Comparison of ENCODE assay signal across 21 cellular contexts in genomic region chr7:29077854-29078253, GRCh38.
"Had no signal": no experiment of that assay in that cellular context is flagged by ENCODE, and none has a peak within 500 bp of the region (broad histone marks: within the 10 kb centered on the region; RNA-seq: fewer than 3 reads in every experiment).

No MANE protein-coding gene starts in this region.

- H3K4me3 ChIP-seq: ascending aorta, cardiac muscle cell, SJCRH30 had no signal

- H3K27ac ChIP-seq: ascending aorta, brain microvascular endothelial cell, cardiac muscle cell, RWPE1, SJCRH30 had no signal

- H3K36me3 ChIP-seq: ascending aorta, brain microvascular endothelial cell, cardiac muscle cell, SJCRH30 had no signal

- H3K4me1 ChIP-seq: ascending aorta, SJCRH30 had no signal

- H3K27ac Mint-ChIP-seq: activated CD8-positive, alpha-beta T cell treated with anti-CD3 and anti-CD28 coated beads for 36 hours; activated naive CD4-positive, alpha-beta T cell treated with anti-CD3 and anti-CD28 coated beads, Interleukin-2, amount 50 U/mL, for 24 hours; activated T-cell treated with anti-CD3 and anti-CD28 coated beads, Interleukin-2, amount 50 U/mL, for 72 hours; activated T-helper 2 cell treated with anti-CD3 and anti-CD28 coated beads, Interferon-gamma antibody, Interleukin-2, Interleukin-4, amounts not matched to agents 10 μg/mL and 5 μg/mL and 100 μg/mL, durations not matched to agents 14 hours and 24 hours and 36 hours; T-helper 1 cell treated with Interleukin-12 subunit alpha and Interleukin-12 subunit beta and Interleukin-4 antibody, amounts not matched to agents 30 μg/mL and 1 μg/mL, for 36 hours had no signal

- H3K4me1 Mint-ChIP-seq: activated naive CD4-positive, alpha-beta T cell treated with anti-CD3 and anti-CD28 coated beads, Interleukin-2, amount 50 U/mL, for 24 hours had no signal

- H3K9me3 ChIP-seq: ascending aorta, SJCRH30 had no signal

- H3K36me3 Mint-ChIP-seq: activated naive CD4-positive, alpha-beta T cell treated with anti-CD3 and anti-CD28 coated beads, Interleukin-2, amount 50 U/mL, for 24 hours had no signal

- H3K27me3 Mint-ChIP-seq: activated naive CD4-positive, alpha-beta T cell treated with anti-CD3 and anti-CD28 coated beads, Interleukin-2, amount 50 U/mL, for 24 hours had no signal

- H3K9me3 Mint-ChIP-seq: activated CD8-positive, alpha-beta T cell treated with anti-CD3 and anti-CD28 coated beads for 36 hours; activated naive CD4-positive, alpha-beta T cell treated with anti-CD3 and anti-CD28 coated beads, Interleukin-2, amount 50 U/mL, for 24 hours; activated T-helper 2 cell treated with anti-CD3 and anti-CD28 coated beads, Interferon-gamma antibody, Interleukin-2, Interleukin-4, amounts not matched to agents 10 μg/mL and 5 μg/mL and 100 μg/mL, durations not matched to agents 14 hours and 24 hours and 36 hours; T-helper 1 cell treated with Interleukin-12 subunit alpha and Interleukin-12 subunit beta and Interleukin-4 antibody, amounts not matched to agents 30 μg/mL and 1 μg/mL, for 36 hours had no signal

- H3K4me3 Mint-ChIP-seq: activated CD8-positive, alpha-beta T cell treated with anti-CD3 and anti-CD28 coated beads for 36 hours; activated naive CD4-positive, alpha-beta T cell treated with anti-CD3 and anti-CD28 coated beads, Interleukin-2, amount 50 U/mL, for 24 hours; activated T-cell treated with anti-CD3 and anti-CD28 coated beads, Interleukin-2, amount 50 U/mL, for 72 hours; T-helper 1 cell treated with Interleukin-12 subunit alpha and Interleukin-12 subunit beta and Interleukin-4 antibody, amounts not matched to agents 30 μg/mL and 1 μg/mL, for 36 hours had no signal

- H3K27me3 ChIP-seq: ascending aorta, brain microvascular endothelial cell, cardiac muscle cell, SJCRH30 had no signal

- ATAC-seq: activated CD4-positive, CD25-positive, alpha-beta regulatory T cell treated with anti-CD3 and anti-CD28 coated beads, Interleukin-2, amount 50 U/mL, for 24 hours; activated CD8-positive, alpha-beta T cell treated with anti-CD3 and anti-CD28 coated beads for 36 hours; Panc1 had no signal

- DNase-seq: activated CD4-positive, alpha-beta T cell treated with anti-CD3 and anti-CD28 coated beads for 4 hours; activated CD8-positive, alpha-beta memory T cell treated with anti-CD3 and anti-CD28 coated beads, Interleukin-2, amount 50 U/mL, for 4 hours; activated CD8-positive, alpha-beta T cell treated with anti-CD3 and anti-CD28 coated beads for 36 hours; activated naive CD4-positive, alpha-beta T cell; activated T-cell treated with anti-CD3 and anti-CD28 coated beads, Interleukin-2, amount 50 U/mL, for 72 hours; amniotic stem cell; brain microvascular endothelial cell; NCI-H1048; NCI-H2171; NCI-H2227 treated with DMSO at 0.1 percent for 48 hours; NCI-H82; Right ventricle myocardium superior; SJCRH30 had no signal
